8 cellular contexts compared by ENCODE assay signal in the genomic region with DNA sequence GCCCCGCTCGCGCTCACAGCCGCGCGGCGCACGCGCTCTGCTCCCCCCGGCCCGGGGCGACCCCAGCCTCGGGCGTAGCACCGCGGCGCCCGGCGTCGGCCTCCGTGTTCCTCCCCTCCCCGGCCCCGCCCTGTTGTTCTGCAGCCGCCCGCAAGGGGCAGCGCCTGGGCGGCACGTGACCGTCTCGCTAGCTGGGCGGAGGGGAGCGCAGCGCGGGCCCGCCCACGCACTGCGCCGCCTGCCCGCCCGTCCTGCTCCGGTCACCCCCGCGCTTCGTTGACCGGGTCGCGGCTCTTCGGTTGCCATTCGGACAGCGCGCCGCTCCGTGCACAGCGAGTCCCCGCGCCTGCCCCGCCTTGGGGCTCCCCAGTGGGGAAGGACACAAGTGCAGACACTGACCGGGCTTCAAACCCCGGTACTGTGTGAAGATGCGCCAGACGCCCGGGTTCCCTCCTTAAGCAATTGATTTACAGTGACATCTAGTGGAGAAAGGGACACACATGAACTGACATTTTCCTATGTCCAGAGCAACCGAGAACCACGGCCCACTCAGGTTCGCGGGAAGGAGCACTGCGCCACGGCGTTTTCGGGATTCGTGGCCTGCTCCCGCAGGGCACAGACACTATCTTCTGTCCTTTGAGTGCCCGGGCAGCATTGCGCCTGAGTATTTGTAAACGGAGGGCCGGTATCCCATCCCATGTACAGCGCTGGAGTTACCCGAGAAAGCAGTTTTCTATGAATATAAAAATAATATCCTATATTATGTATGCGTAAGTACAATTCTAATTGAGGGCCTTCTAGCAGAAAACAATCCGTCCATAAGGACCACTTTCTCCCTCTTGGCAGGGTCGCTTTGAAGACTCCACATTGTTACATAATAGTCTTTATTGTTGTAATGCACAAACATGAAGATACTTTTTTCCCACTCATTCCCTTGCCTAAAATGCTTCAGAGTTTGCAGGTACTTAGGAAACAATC. TPM values are rescaled to one million over a fixed set of nuclear protein-coding genes. Genes with fewer than 3 reads are reported as not detected.
DNase-seq lines count a peak whose midpoint lies in the region; ATAC-seq, FAIRE-seq and TF ChIP-seq lines count a peak whose summit lies in the region.

No MANE protein-coding gene starts in this region.

- intact Hi-C loops in left ventricle myocardium inferior (cut with micrococcal nuclease) (no loop called here), posterior vena cava (cut with DNase I) (no loop called here), upper lobe of right lung (cut with DNase I) (no loop called here)

- ATAC-seq in HG02884 (IDR thresholded peaks at IDR 0.05; ENCODE audit: unreplicated experiment) (peak; percentile 70), upper lobe of right lung (peak; percentile 95)

- FAIRE-seq in GM12892 (lab: Jason Lieb, UNC), result peak; percentile 98

- no peak for TF ChIP-seq POLR2A in GM12892 (IDR thresholded peaks at IDR 0.05; ENCODE audit: low read depth, low read length)

- H3K9me3 ChIP-seq in left ventricle myocardium inferior (replicated peaks), result no peaks in the 10 kb centered on the region
- no peaks in the 10 kb centered on the region for H3K9me3 ChIP-seq in upper lobe of right lung

- H3K4me3 ChIP-seq in left ventricle myocardium inferior, result peak overlapping the region; percentile 92
- peak overlapping the region; percentile 96 for H3K4me3 ChIP-seq in upper lobe of right lung

- TF ChIP-seq CTCF in left ventricle myocardium inferior (IDR thresholded peaks at IDR 0.05; ENCODE audit: borderline replicate concordance) (peak; percentile 83), upper lobe of right lung (IDR thresholded peaks at IDR 0.05) (peak; percentile 74)

- no peaks in the 10 kb centered on the region for H3K27me3 ChIP-seq in left ventricle myocardium inferior (ENCODE audit: low read depth)
- H3K27me3 ChIP-seq in upper lobe of right lung, result no peaks in the 10 kb centered on the region

- DNase-seq in GM12892 (ENCODE audit: insufficient read length) (peak; percentile 88), NCI-H146 (lab: John Stamatoyannopoulos, UW) (peak; percentile 94), T-helper 1 cell (peak; percentile 88 to 95 (median 92)), amygdala (lab: John Stamatoyannopoulos, UW) (peak; percentile 64 to 98 (median 88)), left ventricle myocardium inferior (peak; percentile 90), posterior vena cava (ENCODE audit: low spot score) (peak; percentile 98), upper lobe of right lung (peak; percentile 97)

- peak overlapping the region; percentile 99 for H3K27ac ChIP-seq in left ventricle myocardium inferior (replicated peaks)
- peak overlapping the region; percentile 79 for H3K27ac ChIP-seq in upper lobe of right lung

- H3K4me1 ChIP-seq in left ventricle myocardium inferior (peaks cover 47% of the 10 kb centered on the region), upper lobe of right lung (peaks cover 19% of the 10 kb centered on the region)

- H3K36me3 ChIP-seq in left ventricle myocardium inferior (no peaks in the 10 kb centered on the region), upper lobe of right lung (no peaks in the 10 kb centered on the region)

RNA-seq across cellular contexts. Expression of gene REV1, which starts 0.6 kb away (rescaled TPM):
- 28.2 TPM for polyA plus RNA-seq in GM12892 (2012; ENCODE audit: missing spikeins)
- total RNA-seq in left ventricle myocardium inferior, result 42.8 TPM
- total RNA-seq in posterior vena cava, result 10 to 100 TPM; 30.7 to 34.3 TPM
- total RNA-seq in upper lobe of right lung, result 55.3 TPM

Comparison
In these comparisons a context has a peak if more than half of its experiments do, and no peak if none do; other contexts are left out.
1. Peak in every context shown above with its lines: DNase-seq, ATAC-seq, H3K4me3 ChIP-seq and H3K27ac ChIP-seq.